1 cellular context compared by ENCODE assay signal in the genomic region with DNA sequence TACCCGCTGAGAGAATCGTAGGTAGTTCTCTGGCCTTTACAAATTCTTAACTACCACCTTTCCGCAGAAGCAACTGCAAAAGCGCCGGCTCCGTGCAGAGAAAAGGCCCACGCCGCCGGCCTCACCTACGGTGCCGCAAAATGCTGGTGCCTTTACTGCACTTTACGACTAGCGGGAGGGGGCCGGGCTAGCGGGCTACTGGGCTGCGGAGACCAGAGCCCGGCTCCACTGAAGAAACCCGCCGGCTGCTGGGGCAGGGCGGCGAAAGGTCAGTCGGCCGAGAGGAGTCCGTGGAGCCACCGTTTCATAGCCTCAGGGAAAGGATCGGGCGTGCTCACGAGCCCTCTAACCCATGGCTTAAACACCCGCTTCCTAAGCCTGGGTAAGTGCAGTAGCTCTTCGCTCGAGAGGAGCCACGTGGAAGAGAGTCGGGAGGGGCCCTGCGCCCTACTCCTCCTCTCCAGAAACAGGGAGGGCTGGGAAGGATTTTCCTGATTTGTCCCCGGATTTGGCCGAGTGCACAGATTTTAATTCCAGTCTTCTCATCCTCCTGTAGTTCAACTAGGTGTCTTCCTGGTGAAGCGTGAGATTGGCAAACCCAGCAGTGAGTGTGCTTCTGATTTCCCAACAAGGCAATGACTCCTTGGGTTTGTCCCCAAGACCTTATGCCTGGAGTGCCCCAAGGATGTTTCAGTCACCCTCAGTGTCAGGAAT.
TF ChIP-seq lines count a peak whose summit lies in the region.

A gene with protein sequence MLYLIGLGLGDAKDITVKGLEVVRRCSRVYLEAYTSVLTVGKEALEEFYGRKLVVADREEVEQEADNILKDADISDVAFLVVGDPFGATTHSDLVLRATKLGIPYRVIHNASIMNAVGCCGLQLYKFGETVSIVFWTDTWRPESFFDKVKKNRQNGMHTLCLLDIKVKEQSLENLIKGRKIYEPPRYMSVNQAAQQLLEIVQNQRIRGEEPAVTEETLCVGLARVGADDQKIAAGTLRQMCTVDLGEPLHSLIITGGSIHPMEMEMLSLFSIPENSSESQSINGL (minus strand): TSS at position 105 of the 714 bp plus-strand sequence. CDS start 341 bp downstream, outside the sequence.

TF ChIP-seq in HepG2, 621 proteins besides CTCF, POLR2A, EP300 and RAD21 (continued from another document and continues in another):
- TF ChIP-seq, protein P1, sequence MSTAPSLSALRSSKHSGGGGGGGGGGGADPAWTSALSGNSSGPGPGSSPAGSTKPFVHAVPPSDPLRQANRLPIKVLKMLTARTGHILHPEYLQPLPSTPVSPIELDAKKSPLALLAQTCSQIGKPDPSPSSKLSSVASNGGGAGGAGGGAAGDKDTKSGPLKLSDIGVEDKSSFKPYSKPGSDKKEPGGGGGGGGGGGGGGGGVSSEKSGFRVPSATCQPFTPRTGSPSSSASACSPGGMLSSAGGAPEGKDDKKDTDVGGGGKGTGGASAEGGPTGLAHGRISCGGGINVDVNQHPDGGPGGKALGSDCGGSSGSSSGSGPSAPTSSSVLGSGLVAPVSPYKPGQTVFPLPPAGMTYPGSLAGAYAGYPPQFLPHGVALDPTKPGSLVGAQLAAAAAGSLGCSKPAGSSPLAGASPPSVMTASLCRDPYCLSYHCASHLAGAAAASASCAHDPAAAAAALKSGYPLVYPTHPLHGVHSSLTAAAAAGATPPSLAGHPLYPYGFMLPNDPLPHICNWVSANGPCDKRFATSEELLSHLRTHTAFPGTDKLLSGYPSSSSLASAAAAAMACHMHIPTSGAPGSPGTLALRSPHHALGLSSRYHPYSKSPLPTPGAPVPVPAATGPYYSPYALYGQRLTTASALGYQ (CRISPR knock-in tag; IDR thresholded peaks at IDR 0.05) = peak; percentile 33
- TF ChIP-seq ZNF674 (CRISPR knock-in tag; IDR thresholded peaks at IDR 0.05; ENCODE audit: low read depth) (no peak), IRX3 (CRISPR knock-in tag; IDR thresholded peaks at IDR 0.05; ENCODE audit: borderline replicate concordance, low read depth) (no peak), NFKBIZ (CRISPR knock-in tag; IDR thresholded peaks at IDR 0.05) (no peak), ZNF556 (CRISPR knock-in tag; IDR thresholded peaks at IDR 0.05; ENCODE audit: borderline replicate concordance) (0 out of 2 replicates have a peak, but pooled peaks have one; percentile 19), PITX1 (CRISPR knock-in tag; IDR thresholded peaks at IDR 0.05) (peak; percentile 67), MAF1 (CRISPR knock-in tag; IDR thresholded peaks at IDR 0.05; ENCODE audit: borderline replicate concordance) (peak; percentile 34; the same call in 1 of the 2 replicates), ZNF10 (CRISPR knock-in tag; IDR thresholded peaks at IDR 0.05; ENCODE audit: borderline replicate concordance, low read depth) (no peak), ZNF563 (CRISPR knock-in tag; IDR thresholded peaks at IDR 0.05) (no peak), ZNF713 (CRISPR knock-in tag; IDR thresholded peaks at IDR 0.05) (no peak), ZNF550 (CRISPR knock-in tag; IDR thresholded peaks at IDR 0.05; ENCODE audit: borderline replicate concordance) (no peak), NR3C1 (CRISPR knock-in tag; IDR thresholded peaks at IDR 0.05) (no peak)
- TF ChIP-seq, protein P2, sequence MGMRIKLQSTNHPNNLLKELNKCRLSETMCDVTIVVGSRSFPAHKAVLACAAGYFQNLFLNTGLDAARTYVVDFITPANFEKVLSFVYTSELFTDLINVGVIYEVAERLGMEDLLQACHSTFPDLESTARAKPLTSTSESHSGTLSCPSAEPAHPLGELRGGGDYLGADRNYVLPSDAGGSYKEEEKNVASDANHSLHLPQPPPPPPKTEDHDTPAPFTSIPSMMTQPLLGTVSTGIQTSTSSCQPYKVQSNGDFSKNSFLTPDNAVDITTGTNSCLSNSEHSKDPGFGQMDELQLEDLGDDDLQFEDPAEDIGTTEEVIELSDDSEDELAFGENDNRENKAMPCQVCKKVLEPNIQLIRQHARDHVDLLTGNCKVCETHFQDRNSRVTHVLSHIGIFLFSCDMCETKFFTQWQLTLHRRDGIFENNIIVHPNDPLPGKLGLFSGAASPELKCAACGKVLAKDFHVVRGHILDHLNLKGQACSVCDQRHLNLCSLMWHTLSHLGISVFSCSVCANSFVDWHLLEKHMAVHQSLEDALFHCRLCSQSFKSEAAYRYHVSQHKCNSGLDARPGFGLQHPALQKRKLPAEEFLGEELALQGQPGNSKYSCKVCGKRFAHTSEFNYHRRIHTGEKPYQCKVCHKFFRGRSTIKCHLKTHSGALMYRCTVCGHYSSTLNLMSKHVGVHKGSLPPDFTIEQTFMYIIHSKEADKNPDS (CRISPR knock-in tag; IDR thresholded peaks at IDR 0.05) = no peak
- TF ChIP-seq, protein P3, sequence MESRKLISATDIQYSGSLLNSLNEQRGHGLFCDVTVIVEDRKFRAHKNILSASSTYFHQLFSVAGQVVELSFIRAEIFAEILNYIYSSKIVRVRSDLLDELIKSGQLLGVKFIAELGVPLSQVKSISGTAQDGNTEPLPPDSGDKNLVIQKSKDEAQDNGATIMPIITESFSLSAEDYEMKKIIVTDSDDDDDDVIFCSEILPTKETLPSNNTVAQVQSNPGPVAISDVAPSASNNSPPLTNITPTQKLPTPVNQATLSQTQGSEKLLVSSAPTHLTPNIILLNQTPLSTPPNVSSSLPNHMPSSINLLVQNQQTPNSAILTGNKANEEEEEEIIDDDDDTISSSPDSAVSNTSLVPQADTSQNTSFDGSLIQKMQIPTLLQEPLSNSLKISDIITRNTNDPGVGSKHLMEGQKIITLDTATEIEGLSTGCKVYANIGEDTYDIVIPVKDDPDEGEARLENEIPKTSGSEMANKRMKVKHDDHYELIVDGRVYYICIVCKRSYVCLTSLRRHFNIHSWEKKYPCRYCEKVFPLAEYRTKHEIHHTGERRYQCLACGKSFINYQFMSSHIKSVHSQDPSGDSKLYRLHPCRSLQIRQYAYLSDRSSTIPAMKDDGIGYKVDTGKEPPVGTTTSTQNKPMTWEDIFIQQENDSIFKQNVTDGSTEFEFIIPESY (CRISPR knock-in tag; IDR thresholded peaks at IDR 0.05) = no peak
- TF ChIP-seq, protein P4, sequence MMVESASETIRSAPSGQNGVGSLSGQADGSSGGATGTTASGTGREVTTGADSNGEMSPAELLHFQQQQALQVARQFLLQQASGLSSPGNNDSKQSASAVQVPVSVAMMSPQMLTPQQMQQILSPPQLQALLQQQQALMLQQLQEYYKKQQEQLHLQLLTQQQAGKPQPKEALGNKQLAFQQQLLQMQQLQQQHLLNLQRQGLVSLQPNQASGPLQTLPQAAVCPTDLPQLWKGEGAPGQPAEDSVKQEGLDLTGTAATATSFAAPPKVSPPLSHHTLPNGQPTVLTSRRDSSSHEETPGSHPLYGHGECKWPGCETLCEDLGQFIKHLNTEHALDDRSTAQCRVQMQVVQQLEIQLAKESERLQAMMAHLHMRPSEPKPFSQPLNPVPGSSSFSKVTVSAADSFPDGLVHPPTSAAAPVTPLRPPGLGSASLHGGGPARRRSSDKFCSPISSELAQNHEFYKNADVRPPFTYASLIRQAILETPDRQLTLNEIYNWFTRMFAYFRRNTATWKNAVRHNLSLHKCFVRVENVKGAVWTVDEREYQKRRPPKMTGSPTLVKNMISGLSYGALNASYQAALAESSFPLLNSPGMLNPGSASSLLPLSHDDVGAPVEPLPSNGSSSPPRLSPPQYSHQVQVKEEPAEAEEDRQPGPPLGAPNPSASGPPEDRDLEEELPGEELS (CRISPR knock-in tag; IDR thresholded peaks at IDR 0.05) = peak; percentile 14; the same call in 1 of the 2 replicates
- TF ChIP-seq, protein P5, sequence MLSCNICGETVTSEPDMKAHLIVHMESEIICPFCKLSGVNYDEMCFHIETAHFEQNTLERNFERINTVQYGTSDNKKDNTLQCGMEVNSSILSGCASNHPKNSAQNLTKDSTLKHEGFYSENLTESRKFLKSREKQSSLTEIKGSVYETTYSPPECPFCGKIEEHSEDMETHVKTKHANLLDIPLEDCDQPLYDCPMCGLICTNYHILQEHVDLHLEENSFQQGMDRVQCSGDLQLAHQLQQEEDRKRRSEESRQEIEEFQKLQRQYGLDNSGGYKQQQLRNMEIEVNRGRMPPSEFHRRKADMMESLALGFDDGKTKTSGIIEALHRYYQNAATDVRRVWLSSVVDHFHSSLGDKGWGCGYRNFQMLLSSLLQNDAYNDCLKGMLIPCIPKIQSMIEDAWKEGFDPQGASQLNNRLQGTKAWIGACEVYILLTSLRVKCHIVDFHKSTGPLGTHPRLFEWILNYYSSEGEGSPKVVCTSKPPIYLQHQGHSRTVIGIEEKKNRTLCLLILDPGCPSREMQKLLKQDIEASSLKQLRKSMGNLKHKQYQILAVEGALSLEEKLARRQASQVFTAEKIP (CRISPR knock-in tag; IDR thresholded peaks at IDR 0.05; ENCODE audit: borderline replicate concordance) = no peak
- TF ChIP-seq, protein P6, sequence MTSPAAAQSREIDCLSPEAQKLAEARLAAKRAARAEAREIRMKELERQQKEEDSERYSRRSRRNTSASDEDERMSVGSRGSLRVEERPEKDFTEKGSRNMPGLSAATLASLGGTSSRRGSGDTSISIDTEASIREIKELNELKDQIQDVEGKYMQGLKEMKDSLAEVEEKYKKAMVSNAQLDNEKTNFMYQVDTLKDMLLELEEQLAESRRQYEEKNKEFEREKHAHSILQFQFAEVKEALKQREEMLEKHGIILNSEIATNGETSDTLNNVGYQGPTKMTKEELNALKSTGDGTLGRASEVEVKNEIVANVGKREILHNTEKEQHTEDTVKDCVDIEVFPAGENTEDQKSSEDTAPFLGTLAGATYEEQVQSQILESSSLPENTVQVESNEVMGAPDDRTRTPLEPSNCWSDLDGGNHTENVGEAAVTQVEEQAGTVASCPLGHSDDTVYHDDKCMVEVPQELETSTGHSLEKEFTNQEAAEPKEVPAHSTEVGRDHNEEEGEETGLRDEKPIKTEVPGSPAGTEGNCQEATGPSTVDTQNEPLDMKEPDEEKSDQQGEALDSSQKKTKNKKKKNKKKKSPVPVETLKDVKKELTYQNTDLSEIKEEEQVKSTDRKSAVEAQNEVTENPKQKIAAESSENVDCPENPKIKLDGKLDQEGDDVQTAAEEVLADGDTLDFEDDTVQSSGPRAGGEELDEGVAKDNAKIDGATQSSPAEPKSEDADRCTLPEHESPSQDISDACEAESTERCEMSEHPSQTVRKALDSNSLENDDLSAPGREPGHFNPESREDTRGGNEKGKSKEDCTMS (CRISPR knock-in tag; conservative IDR thresholded peaks at IDR 0.05) = no peak
- TF ChIP-seq, protein P7, sequence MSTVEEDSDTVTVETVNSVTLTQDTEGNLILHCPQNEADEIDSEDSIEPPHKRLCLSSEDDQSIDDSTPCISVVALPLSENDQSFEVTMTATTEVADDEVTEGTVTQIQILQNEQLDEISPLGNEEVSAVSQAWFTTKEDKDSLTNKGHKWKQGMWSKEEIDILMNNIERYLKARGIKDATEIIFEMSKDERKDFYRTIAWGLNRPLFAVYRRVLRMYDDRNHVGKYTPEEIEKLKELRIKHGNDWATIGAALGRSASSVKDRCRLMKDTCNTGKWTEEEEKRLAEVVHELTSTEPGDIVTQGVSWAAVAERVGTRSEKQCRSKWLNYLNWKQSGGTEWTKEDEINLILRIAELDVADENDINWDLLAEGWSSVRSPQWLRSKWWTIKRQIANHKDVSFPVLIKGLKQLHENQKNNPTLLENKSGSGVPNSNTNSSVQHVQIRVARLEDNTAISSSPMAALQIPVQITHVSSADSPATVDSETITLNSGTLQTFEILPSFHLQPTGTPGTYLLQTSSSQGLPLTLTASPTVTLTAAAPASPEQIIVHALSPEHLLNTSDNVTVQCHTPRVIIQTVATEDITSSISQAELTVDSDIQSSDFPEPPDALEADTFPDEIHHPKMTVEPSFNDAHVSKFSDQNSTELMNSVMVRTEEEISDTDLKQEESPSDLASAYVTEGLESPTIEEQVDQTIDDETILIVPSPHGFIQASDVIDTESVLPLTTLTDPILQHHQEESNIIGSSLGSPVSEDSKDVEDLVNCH (CRISPR knock-in tag; IDR thresholded peaks at IDR 0.05) = no peak
- TF ChIP-seq, protein P8, sequence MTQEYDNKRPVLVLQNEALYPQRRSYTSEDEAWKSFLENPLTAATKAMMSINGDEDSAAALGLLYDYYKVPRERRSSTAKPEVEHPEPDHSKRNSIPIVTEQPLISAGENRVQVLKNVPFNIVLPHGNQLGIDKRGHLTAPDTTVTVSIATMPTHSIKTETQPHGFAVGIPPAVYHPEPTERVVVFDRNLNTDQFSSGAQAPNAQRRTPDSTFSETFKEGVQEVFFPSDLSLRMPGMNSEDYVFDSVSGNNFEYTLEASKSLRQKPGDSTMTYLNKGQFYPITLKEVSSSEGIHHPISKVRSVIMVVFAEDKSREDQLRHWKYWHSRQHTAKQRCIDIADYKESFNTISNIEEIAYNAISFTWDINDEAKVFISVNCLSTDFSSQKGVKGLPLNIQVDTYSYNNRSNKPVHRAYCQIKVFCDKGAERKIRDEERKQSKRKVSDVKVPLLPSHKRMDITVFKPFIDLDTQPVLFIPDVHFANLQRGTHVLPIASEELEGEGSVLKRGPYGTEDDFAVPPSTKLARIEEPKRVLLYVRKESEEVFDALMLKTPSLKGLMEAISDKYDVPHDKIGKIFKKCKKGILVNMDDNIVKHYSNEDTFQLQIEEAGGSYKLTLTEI (CRISPR knock-in tag; conservative IDR thresholded peaks at IDR 0.05) = no peak
- TF ChIP-seq, protein P9, sequence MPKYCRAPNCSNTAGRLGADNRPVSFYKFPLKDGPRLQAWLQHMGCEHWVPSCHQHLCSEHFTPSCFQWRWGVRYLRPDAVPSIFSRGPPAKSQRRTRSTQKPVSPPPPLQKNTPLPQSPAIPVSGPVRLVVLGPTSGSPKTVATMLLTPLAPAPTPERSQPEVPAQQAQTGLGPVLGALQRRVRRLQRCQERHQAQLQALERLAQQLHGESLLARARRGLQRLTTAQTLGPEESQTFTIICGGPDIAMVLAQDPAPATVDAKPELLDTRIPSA (CRISPR knock-in tag; IDR thresholded peaks at IDR 0.05; ENCODE audit: borderline replicate concordance) = no peak
- TF ChIP-seq, protein P10, sequence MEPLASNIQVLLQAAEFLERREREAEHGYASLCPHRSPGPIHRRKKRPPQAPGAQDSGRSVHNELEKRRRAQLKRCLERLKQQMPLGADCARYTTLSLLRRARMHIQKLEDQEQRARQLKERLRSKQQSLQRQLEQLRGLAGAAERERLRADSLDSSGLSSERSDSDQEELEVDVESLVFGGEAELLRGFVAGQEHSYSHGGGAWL (CRISPR knock-in tag; IDR thresholded peaks at IDR 0.05) = no peak
- TF ChIP-seq, protein P11, sequence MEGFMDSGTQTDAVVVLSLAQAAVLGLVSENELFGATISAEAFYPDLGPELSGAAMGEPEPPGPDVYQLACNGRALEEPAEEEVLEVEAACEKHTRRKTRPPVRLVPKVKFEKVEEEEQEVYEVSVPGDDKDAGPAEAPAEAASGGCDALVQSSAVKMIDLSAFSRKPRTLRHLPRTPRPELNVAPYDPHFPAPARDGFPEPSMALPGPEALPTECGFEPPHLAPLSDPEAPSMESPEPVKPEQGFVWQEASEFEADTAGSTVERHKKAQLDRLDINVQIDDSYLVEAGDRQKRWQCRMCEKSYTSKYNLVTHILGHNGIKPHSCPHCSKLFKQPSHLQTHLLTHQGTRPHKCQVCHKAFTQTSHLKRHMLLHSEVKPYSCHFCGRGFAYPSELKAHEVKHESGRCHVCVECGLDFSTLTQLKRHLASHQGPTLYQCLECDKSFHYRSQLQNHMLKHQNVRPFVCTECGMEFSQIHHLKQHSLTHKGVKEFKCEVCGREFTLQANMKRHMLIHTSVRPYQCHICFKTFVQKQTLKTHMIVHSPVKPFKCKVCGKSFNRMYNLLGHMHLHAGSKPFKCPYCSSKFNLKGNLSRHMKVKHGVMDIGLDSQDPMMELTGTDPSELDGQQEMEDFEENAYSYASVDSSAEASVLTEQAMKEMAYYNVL (CRISPR knock-in tag; IDR thresholded peaks at IDR 0.05; ENCODE audit: borderline replicate concordance) = no peak
- TF ChIP-seq, protein P12, sequence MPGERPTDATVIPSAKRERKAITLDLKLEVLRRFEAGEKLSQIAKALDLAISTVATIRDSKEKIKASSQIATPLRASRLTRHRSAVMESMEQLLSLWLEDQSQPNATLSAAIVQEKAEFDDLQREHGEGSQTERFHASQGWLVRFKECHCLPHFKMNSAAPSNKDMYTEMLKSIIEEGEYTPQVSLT (CRISPR knock-in tag; IDR thresholded peaks at IDR 0.05; ENCODE audit: borderline replicate concordance, low read depth) = no peak
